Comparison of ENCODE assay signal across 8 cellular contexts in the genomic region with DNA sequence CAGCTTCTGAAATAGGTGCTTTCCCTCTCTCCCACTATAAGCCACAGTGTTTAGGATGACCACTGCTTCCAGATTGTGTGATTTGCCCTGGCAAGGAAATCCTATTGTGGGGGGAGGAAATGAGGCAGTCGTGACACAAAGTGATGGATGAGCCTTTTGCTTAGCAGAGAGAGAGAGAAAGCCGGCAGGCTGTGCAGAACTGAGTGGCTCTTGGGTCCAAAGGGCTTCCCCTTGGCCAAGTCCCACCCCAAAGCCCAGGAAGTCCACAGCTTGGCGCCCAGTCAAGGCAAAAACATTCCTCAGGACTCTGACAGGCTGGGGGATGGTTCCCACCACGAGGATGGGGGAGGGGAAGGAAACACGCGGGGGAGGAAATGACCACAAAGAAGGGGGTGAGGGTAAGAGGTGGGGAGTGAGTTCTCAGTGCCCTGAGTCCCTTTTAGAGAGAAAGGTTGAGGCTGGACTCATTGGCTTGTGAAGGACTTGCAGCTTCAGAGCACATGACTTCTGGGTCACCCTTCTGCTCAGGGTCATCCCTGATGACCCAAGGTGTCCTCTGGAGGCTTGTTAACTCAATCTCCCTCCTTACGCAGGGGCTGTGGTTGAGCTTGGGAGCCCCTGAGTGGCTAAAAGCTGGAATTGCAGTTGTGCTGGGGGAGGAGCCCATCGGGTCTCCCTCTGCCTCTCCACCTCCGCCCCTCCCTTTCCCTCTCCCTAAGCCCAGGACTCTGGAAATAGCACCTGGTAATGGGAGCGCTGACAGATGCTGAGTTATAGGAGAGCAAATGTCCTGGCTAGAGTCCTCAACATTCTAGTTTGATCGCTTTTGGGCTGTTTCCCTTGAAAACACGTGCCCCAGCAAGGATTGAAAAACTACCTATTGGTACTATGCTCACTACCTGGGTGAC. TPM values are rescaled to one million over a fixed set of nuclear protein-coding genes. Genes with fewer than 3 reads are reported as not detected.
DNase-seq lines count a peak whose midpoint lies in the region; ATAC-seq, FAIRE-seq and TF ChIP-seq lines count a peak whose summit lies in the region.

No MANE protein-coding gene starts in this region.

- peak overlapping the region; percentile 77 for H2AFZ ChIP-seq in GM23248

- CTCF ChIA-PET in CD8-positive, alpha-beta memory T cell (lab: Charles Lee): interaction anchor here (0.9 to 9.9 kb wide), 20 partner anchors 9 to 178 kb away, joined by 3 to 191 read pairs (median 12); a partner anchor contains a TSS

- H3K79me2 ChIP-seq in GM23248 (ENCODE audit: insufficient read depth): no peaks in the 10 kb centered on the region

- intact Hi-C loops in adrenal gland (cut with DNase I) (no loop called here), Right ventricle myocardium inferior (cut with DNase I) (loop anchor here (1.0 to 2.0 kb wide), 5 partner anchors 12 to 73 kb away; a partner anchor contains a TSS), pancreas (cut with DNase I) (loop anchor here in 2 of 3 donors (5.0 to 10.0 kb wide), 2 partner anchors 53 to 56 kb away; no protein-coding TSS in a partner anchor)

- H3K4me1 Mint-ChIP-seq in CD8-positive, alpha-beta memory T cell: peaks cover 63 to 73% (median 69%) of the 10 kb centered on the region in 3 donors

- TF ChIP-seq CTCF in adrenal gland (IDR thresholded peaks at IDR 0.05) (peak; percentile 69 to 96 (median 92)), pancreas (IDR thresholded peaks at IDR 0.05) (peak; percentile 55 to 76 (median 66))

- peak overlapping the region; percentile 51 for H3K4me3 ChIP-seq in CD8-positive, alpha-beta memory T cell (ENCODE audit: low read length)
- H3K4me3 ChIP-seq in GM23248 (peak overlapping the region; percentile 41), adrenal gland (peak overlapping the region in 1 of 4 donors; percentile 10), pancreas (no peak overlapping the region)

- no peaks in the 10 kb centered on the region for H3K9me3 Mint-ChIP-seq in CD8-positive, alpha-beta memory T cell

- H3K4me3 Mint-ChIP-seq in CD8-positive, alpha-beta memory T cell: peak overlapping the region; percentile 64 to 85 (median 71)

- no peaks in the 10 kb centered on the region for H3K36me3 ChIP-seq in CD8-positive, alpha-beta memory T cell (ENCODE audit: insufficient read depth, low read length)
- H3K36me3 ChIP-seq in GM23248 (ENCODE audit: low read depth) (no peaks in the 10 kb centered on the region), adrenal gland (replicated peaks in 1 of 2) (no peaks in the 10 kb centered on the region), pancreas (no peaks in the 10 kb centered on the region)

- H3K27me3 ChIP-seq in CD8-positive, alpha-beta memory T cell (ENCODE audit: insufficient read depth, low read length, poor library complexity, severe bottlenecking): no peaks in the 10 kb centered on the region
- H3K27me3 ChIP-seq in GM23248 (replicated peaks; ENCODE audit: insufficient read depth) (no peaks in the 10 kb centered on the region), adrenal gland (no peaks in the 10 kb centered on the region), pancreas (no peaks in the 10 kb centered on the region)

- peak overlapping the region; percentile 46 for H3K4me2 ChIP-seq in GM23248 (ENCODE audit: unreplicated experiment)

- H3F3A ChIP-seq in GM23248 (ENCODE audit: insufficient read depth): peaks cover 73% of the 10 kb centered on the region

- peak; percentile 47 to 79 (median 64) for DNase-seq in CD8-positive, alpha-beta memory T cell
- DNase-seq in GM23248 (peak; percentile 93), NCI-H1417 (lab: John Stamatoyannopoulos, UW) (peak; percentile 85 to 96 (median 91)), adrenal gland (peak; percentile 93 to 98 (median 96)), Right ventricle myocardium inferior (ENCODE audit: missing footprints) (peak; percentile 92), pancreas (peak; percentile 81 to 97 (median 93))

- peak overlapping the region; percentile 4 for H3K27ac ChIP-seq in CD8-positive, alpha-beta memory T cell (ENCODE audit: low read depth, low read length)
- H3K27ac ChIP-seq in GM23248 (peak overlapping the region; percentile 93), adrenal gland (peak overlapping the region; percentile 34 to 96 (median 94)), pancreas (peak overlapping the region; percentile 67 to 93 (median 88))

- 1 to 2% methylated on average over 12 of the region's 12 CpGs for WGBS in GM23248 (ENCODE audit: low coverage in 1 of 2, low lambda C conversion rate in 2 of 2, missing lambda C conversion rate in 2 of 2), 2 experiments
- 0 to 2% (median 1%) methylated on average over 11 to 12 of the region's 12 CpGs for WGBS in adrenal gland, 4 donors
- WGBS in pancreas, 2 donors: 0 to 1% methylated on average over 12 of the region's 12 CpGs

- POLR2A ChIA-PET in CD8-positive, alpha-beta memory T cell (lab: Charles Lee): interaction anchor here (0.6 to 3.7 kb wide), 11 partner anchors 11 to 406 kb away, joined by 3 to 60 read pairs (median 8); a partner anchor contains a TSS

- H3K36me3 Mint-ChIP-seq in CD8-positive, alpha-beta memory T cell: no peaks in the 10 kb centered on the region

- peak overlapping the region; percentile 67 to 95 (median 88) for H3K27ac Mint-ChIP-seq in CD8-positive, alpha-beta memory T cell

- TF ChIP-seq POLR2A in adrenal gland (IDR thresholded peaks at IDR 0.05): peak in 1 of 2 donors; percentile 94

- in situ Hi-C loops in GM23248 (cut with MboI): no loop called here

- no peaks in the 10 kb centered on the region for H3K9me3 ChIP-seq in CD8-positive, alpha-beta memory T cell (ENCODE audit: low read length)
- H3K9me3 ChIP-seq in GM23248 (ENCODE audit: low read depth) (no peaks in the 10 kb centered on the region), adrenal gland (replicated peaks in 1 of 3) (no peaks in the 10 kb centered on the region), pancreas (no peaks in the 10 kb centered on the region)

- peak overlapping the region; percentile 85 for H3K9ac ChIP-seq in GM23248

- ATAC-seq in SK-N-SH treated with all-trans-retinoic acid at 6 μM for 48 hours (peak; percentile 80), Right ventricle myocardium inferior (peak; percentile 79), pancreas (peak; percentile 70 to 80 (median 78)), HG03442 (IDR thresholded peaks at IDR 0.05; ENCODE audit: unreplicated experiment) (no peak)

- peaks cover 0 to 4% of the 10 kb centered on the region in 2 donors for H3K27me3 Mint-ChIP-seq in CD8-positive, alpha-beta memory T cell

- no peaks in the 10 kb centered on the region for H3K9me2 ChIP-seq in GM23248 (ENCODE audit: insufficient read depth)

- FAIRE-seq in pancreas (lab: Jason Lieb, UNC): no peak

- H4K20me1 ChIP-seq in GM23248 (ENCODE audit: insufficient read depth): no peaks in the 10 kb centered on the region

- peaks cover 72% of the 10 kb centered on the region for H3K4me1 ChIP-seq in CD8-positive, alpha-beta memory T cell (ENCODE audit: insufficient read depth, low read length)
- H3K4me1 ChIP-seq in GM23248 (ENCODE audit: insufficient read depth): peaks cover 71% of the 10 kb centered on the region
- peaks cover 61 to 74% of the 10 kb centered on the region in 2 donors for H3K4me1 ChIP-seq in adrenal gland (replicated peaks in 1 of 2)
- peaks cover 61 to 72% (median 68%) of the 10 kb centered on the region in 3 donors for H3K4me1 ChIP-seq in pancreas

TF ChIP-seq in SK-N-SH treated with all-trans-retinoic acid at 6 μM for 48 hours, 23 proteins besides CTCF, POLR2A, EP300 and RAD21 (continues in another document):
- TF ChIP-seq ISL1 (CRISPR knock-in tag; IDR thresholded peaks at IDR 0.05): no peak; the same call in 1 of the 2 replicates

RNA-seq across cellular contexts. Expression of a gene that starts 10.3 kb away (rescaled TPM):
- 10 to 100 TPM; 88.6 to 91.5 TPM for total RNA-seq in CD8-positive, alpha-beta memory T cell
- polyA plus RNA-seq in CD8-positive, alpha-beta memory T cell: 13.5 TPM
- total RNA-seq in GM23248 (2014; rRNA removed; shearing (Covaris generic)): 45.3 and 76.1 TPM in 2 replicates
- polyA plus RNA-seq in GM23248 (2016; fragmentation: Nextera tagmentation; extraction: Ambion mirVana) (8.9 and 9.0 TPM in 2 replicates), adrenal gland (100 to 1,000 TPM in 2 of 3 donors, 10 to 100 TPM in 1; 74.2 to 143 (median 128) TPM), pancreas (100 to 1,000 TPM in 1 of 2 donors, 10 to 100 TPM in 1; 71.0 to 105 TPM)
- total RNA-seq in adrenal gland (100 to 1,000 TPM in 1 of 8 donors, 10 to 100 TPM in 7; 47.8 to 100 (median 69.1) TPM), Right ventricle myocardium inferior (51.4 TPM), pancreas (10 to 100 TPM; 21.0 to 44.6 (median 29.2) TPM)

RNA-seq across cellular contexts. Expression of a gene that starts 11.1 kb away (rescaled TPM):
- 10 to 100 TPM; 10.0 to 10.2 TPM for total RNA-seq in CD8-positive, alpha-beta memory T cell
- polyA plus RNA-seq in CD8-positive, alpha-beta memory T cell: 10.4 TPM
- total RNA-seq in GM23248 (2014; rRNA removed; shearing (Covaris generic)): 0.76 and 2.4 TPM in 2 replicates
- polyA plus RNA-seq in GM23248 (2016; fragmentation: Nextera tagmentation; extraction: Ambion mirVana) (4.6 and 5.4 TPM in 2 replicates), adrenal gland (10 to 100 TPM; 34.5 to 59.0 (median 36.6) TPM), pancreas (10 to 100 TPM; 11.0 to 17.5 TPM)
- total RNA-seq in adrenal gland (10 to 100 TPM; 14.0 to 69.1 (median 41.4) TPM), Right ventricle myocardium inferior (24.9 TPM), pancreas (10 to 100 TPM in 4 of 6 donors, 1 to 10 TPM in 2; 4.8 to 16.6 (median 11.2) TPM)

RNA-seq across cellular contexts. Expression of a gene that starts 28.9 kb away (rescaled TPM):
- total RNA-seq in CD8-positive, alpha-beta memory T cell: 100 to 1,000 TPM; 100 to 101 TPM
- polyA plus RNA-seq in CD8-positive, alpha-beta memory T cell: 47.4 TPM
- 28.7 and 49.3 TPM in 2 replicates for total RNA-seq in GM23248 (2014; rRNA removed; shearing (Covaris generic))
- 37.1 and 39.1 TPM in 2 replicates for polyA plus RNA-seq in GM23248 (2016; fragmentation: Nextera tagmentation; extraction: Ambion mirVana)
- total RNA-seq in adrenal gland: 10 to 100 TPM; 36.2 to 72.4 (median 61.7) TPM
- polyA plus RNA-seq in adrenal gland: 10 to 100 TPM; 36.2 to 65.1 (median 57.5) TPM
- total RNA-seq in Right ventricle myocardium inferior: 49.1 TPM
- total RNA-seq in pancreas: 10 to 100 TPM; 31.3 to 46.2 (median 40.8) TPM
- 10 to 100 TPM; 35.2 to 42.3 TPM for polyA plus RNA-seq in pancreas

RNA-seq across cellular contexts. Expression of a gene that starts 48.7 kb away (rescaled TPM):
- 10 to 100 TPM; 12.6 to 13.2 TPM for total RNA-seq in CD8-positive, alpha-beta memory T cell
- polyA plus RNA-seq in CD8-positive, alpha-beta memory T cell: 17.0 TPM
- 33.3 and 36.2 TPM in 2 replicates for total RNA-seq in GM23248 (2014; rRNA removed; shearing (Covaris generic))
- polyA plus RNA-seq in GM23248 (2016; fragmentation: Nextera tagmentation; extraction: Ambion mirVana): 15.8 and 16.4 TPM in 2 replicates
- total RNA-seq in adrenal gland: 100 to 1,000 TPM in 3 of 8 donors, 10 to 100 TPM in 5; 46.1 to 110 (median 76.4) TPM
- 10 to 100 TPM; 41.8 to 62.3 (median 50.9) TPM for polyA plus RNA-seq in adrenal gland
- total RNA-seq in Right ventricle myocardium inferior: 88.3 TPM
- total RNA-seq in pancreas: 10 to 100 TPM; 13.8 to 28.1 (median 20.6) TPM
- 10 to 100 TPM; 22.4 to 35.7 TPM for polyA plus RNA-seq in pancreas

RNA-seq across cellular contexts. Expression of a gene that starts 57.3 kb away (rescaled TPM):
- total RNA-seq in CD8-positive, alpha-beta memory T cell: 100 to 1,000 TPM; 118 to 121 TPM
- polyA plus RNA-seq in CD8-positive, alpha-beta memory T cell: 51.2 TPM
- total RNA-seq in GM23248 (2014; rRNA removed; shearing (Covaris generic)): 35.3 and 37.3 TPM in 2 replicates
- polyA plus RNA-seq in GM23248 (2016; fragmentation: Nextera tagmentation; extraction: Ambion mirVana): 33.6 and 35.2 TPM in 2 replicates
- total RNA-seq in adrenal gland: 100 to 1,000 TPM in 1 of 8 donors, 10 to 100 TPM in 7; 57.1 to 127 (median 78.1) TPM
- polyA plus RNA-seq in adrenal gland: 100 to 1,000 TPM in 1 of 3 donors, 10 to 100 TPM in 2; 50.3 to 103 (median 92.9) TPM
- 53.9 TPM for total RNA-seq in Right ventricle myocardium inferior
- 10 to 100 TPM; 22.1 to 43.7 (median 29.1) TPM for total RNA-seq in pancreas
- 10 to 100 TPM; 58.5 to 60.1 TPM for polyA plus RNA-seq in pancreas

Comparison
In these comparisons a context has a peak if more than half of its experiments do, and no peak if none do; other contexts are left out.
1. H3K27ac ChIP-seq: peak in every context shown above with its lines; median percentile 94 in adrenal gland; 93 in GM23248; 88 in pancreas; 4 in CD8-positive, alpha-beta memory T cell.
2. H3K4me3 ChIP-seq: peak in CD8-positive, alpha-beta memory T cell (single experiment) and GM23248 (single experiment); none in pancreas (0 of 4).
3. intact Hi-C loops: an anchor here in Right ventricle myocardium inferior (1.0 to 2.0 kb wide) and pancreas (5.0 to 10.0 kb wide); none called in adrenal gland.
4. Peak in every context shown above with its lines, with median percentiles within 50 percentile points of each other: DNase-seq.